Comparison of ENCODE assay signal across 10 cellular contexts in genomic region chr1:238485062-238485905, GRCh38.
A peak's percentile ranks its signal among the peaks of the same experiment; 100 is the strongest.
DNase-seq lines count a peak whose midpoint lies in the region; ATAC-seq, FAIRE-seq and TF ChIP-seq lines count a peak whose summit lies in the region.
"Had no signal": no experiment of that assay in that cellular context is flagged by ENCODE, and none has a peak within 500 bp of the region (broad histone marks: within the 10 kb centered on the region; RNA-seq: fewer than 3 reads in every experiment).

No MANE protein-coding gene starts in this region.

- H3K4me2 ChIP-seq in astrocyte (ENCODE audit: low read length) = peak overlapping the region; percentile 68
- H3K4me2 ChIP-seq: BLaER1 had no signal

- H3K27ac ChIP-seq in astrocyte (ENCODE audit: low read depth, low read length) = peak overlapping the region; percentile 67
- H3K27ac ChIP-seq: BLaER1 had no signal

- peak overlapping the region; percentile 61 for H3K4me3 ChIP-seq in astrocyte (ENCODE audit: insufficient read depth, low read depth, low read length)
- H3K4me3 ChIP-seq: BLaER1 had no signal

- no peaks in the 10 kb centered on the region for H3K27me3 Mint-ChIP-seq in astrocyte (ENCODE audit: low read depth, unreplicated experiment)
- no peaks in the 10 kb centered on the region for H3K27me3 Mint-ChIP-seq in activated CD4-positive, alpha-beta memory T cell treated with anti-CD3 and anti-CD28 coated beads, Interleukin-2, amount 10 ng/mL, durations not matched to agents 7 days and 5 days

- no peaks in the 10 kb centered on the region for H3K36me3 ChIP-seq in astrocyte (ENCODE audit: insufficient read depth, low read length)
- H3K36me3 ChIP-seq: BLaER1 had no signal

- no peaks in the 10 kb centered on the region for H3K9me3 ChIP-seq in astrocyte (ENCODE audit: insufficient read depth, low read depth, low read length)
- H3K9me3 ChIP-seq: BLaER1 had no signal

- H3K9ac ChIP-seq in astrocyte (ENCODE audit: low read length) = peak overlapping the region; percentile 85
- H3K9ac ChIP-seq: BLaER1 had no signal

- H3K4me3 Mint-ChIP-seq in astrocyte (ENCODE audit: unreplicated experiment) = peak overlapping the region; percentile 80
- H3K4me3 Mint-ChIP-seq in activated CD4-positive, alpha-beta memory T cell treated with anti-CD3 and anti-CD28 coated beads, Interleukin-2, amount 10 ng/mL, durations not matched to agents 7 days and 5 days = no peak overlapping the region

- DNase-seq in A172 (ENCODE audit: low spot score) (peak; percentile 75), M059J (ENCODE audit: low read depth) (peak; percentile 67), astrocyte (ENCODE audit: low read depth) (peak; percentile 13), kidney tubule cell (ENCODE audit: low spot score) (peak; percentile 79), HCEC 1CT (no peak)
- no peak for DNase-seq in activated CD4-positive, alpha-beta memory T cell treated with anti-CD3 and anti-CD28 coated beads, Interleukin-2, amount 10 ng/mL, durations not matched to agents 7 days and 5 days
- DNase-seq: amygdala had no signal

- H3K4me1 Mint-ChIP-seq in astrocyte (ENCODE audit: low read depth, unreplicated experiment) = peaks cover 6% of the 10 kb centered on the region
- no peaks in the 10 kb centered on the region for H3K4me1 Mint-ChIP-seq in activated CD4-positive, alpha-beta memory T cell treated with anti-CD3 and anti-CD28 coated beads, Interleukin-2, amount 10 ng/mL, durations not matched to agents 7 days and 5 days

- H2AFZ ChIP-seq in astrocyte (ENCODE audit: low read depth, low read length) = no peak overlapping the region

- H3K36me3 Mint-ChIP-seq in astrocyte (ENCODE audit: low read depth, unreplicated experiment) = no peaks in the 10 kb centered on the region
- no peaks in the 10 kb centered on the region for H3K36me3 Mint-ChIP-seq in activated CD4-positive, alpha-beta memory T cell treated with anti-CD3 and anti-CD28 coated beads, Interleukin-2, amount 10 ng/mL, durations not matched to agents 7 days and 5 days (ENCODE audit: low read depth)

- POLR2A ChIA-PET in activated CD4-positive, alpha-beta memory T cell treated with anti-CD3 and anti-CD28 coated beads, Interleukin-2, amount 10 ng/mL, durations not matched to agents 7 days and 5 days (lab: Charles Lee) = no interaction called here

- peak overlapping the region; percentile 62 for H3K27ac Mint-ChIP-seq in astrocyte (ENCODE audit: unreplicated experiment)
- H3K27ac Mint-ChIP-seq in activated CD4-positive, alpha-beta memory T cell treated with anti-CD3 and anti-CD28 coated beads, Interleukin-2, amount 10 ng/mL, durations not matched to agents 7 days and 5 days = no peak overlapping the region

- no peak for ATAC-seq in HG03354 (IDR thresholded peaks at IDR 0.05; ENCODE audit: poor library complexity, severe bottlenecking, unreplicated experiment)
- no peak for ATAC-seq in HG02623 (IDR thresholded peaks at IDR 0.05; ENCODE audit: unreplicated experiment)

- no peak for TF ChIP-seq CTCF in astrocyte (IDR thresholded peaks at IDR 0.05; ENCODE audit: insufficient read depth, low read depth, low read length)

- H3K79me2 ChIP-seq in astrocyte (ENCODE audit: insufficient read depth, low read length) = peaks cover 17% of the 10 kb centered on the region

- H3K27me3 ChIP-seq in astrocyte (ENCODE audit: insufficient read depth, low read length) = no peaks in the 10 kb centered on the region
- H3K27me3 ChIP-seq: BLaER1 had no signal

- no peak for FAIRE-seq in astrocyte (lab: Jason Lieb, UNC)

- no peaks in the 10 kb centered on the region for H3K9me3 Mint-ChIP-seq in astrocyte (ENCODE audit: unreplicated experiment)
- no peaks in the 10 kb centered on the region for H3K9me3 Mint-ChIP-seq in activated CD4-positive, alpha-beta memory T cell treated with anti-CD3 and anti-CD28 coated beads, Interleukin-2, amount 10 ng/mL, durations not matched to agents 7 days and 5 days

- CTCF ChIA-PET in activated CD4-positive, alpha-beta memory T cell treated with anti-CD3 and anti-CD28 coated beads, Interleukin-2, amount 10 ng/mL, durations not matched to agents 7 days and 5 days (lab: Charles Lee) = no interaction called here

- no peaks in the 10 kb centered on the region for H4K20me1 ChIP-seq in astrocyte (ENCODE audit: insufficient read depth, low read length)
- H4K20me1 ChIP-seq: BLaER1 had no signal

- H3K4me1 ChIP-seq in astrocyte (ENCODE audit: insufficient read depth, low read length) = peaks cover 3% of the 10 kb centered on the region

Comparison
In these comparisons a context has a peak if more than half of its experiments do, and no peak if none do; other contexts are left out.
1. DNase-seq: peak in A172 (single experiment), M059J (single experiment), astrocyte (single experiment) and kidney tubule cell (single experiment); none in HCEC 1CT (single experiment) and activated CD4-positive, alpha-beta memory T cell treated with anti-CD3 and anti-CD28 coated beads, Interleukin-2, amount 10 ng/mL, durations not matched to agents 7 days and 5 days (single experiment).